8 cellular contexts compared by ENCODE assay signal in genomic region chr11:27362749-27363575, GRCh38. TPM values are rescaled to one million over a fixed set of nuclear protein-coding genes. Genes with fewer than 3 reads are reported as not detected.
DNase-seq lines count a peak whose midpoint lies in the region; ATAC-seq, FAIRE-seq and TF ChIP-seq lines count a peak whose summit lies in the region.

TSS of gene CCDC34 (minus strand) at chr11:27363215. CDS start at chr11:27363194, 21 bp downstream.

- peak in 1 of 2 donors; percentile 17 for TF ChIP-seq POLR2A in uterus (IDR thresholded peaks at IDR 0.05)

- H3K9me3 ChIP-seq in right cardiac atrium (ENCODE audit: control insufficient read depth, low read length) (no peaks in the 10 kb centered on the region), uterus (no peaks in the 10 kb centered on the region)

- H3K4me3 ChIP-seq in right cardiac atrium (ENCODE audit: low read length) (peak within 1 kb of the TSS; percentile 40), uterus (peak within 1 kb of the TSS; percentile 61 to 67)

- peak; percentile 100 for ATAC-seq in HG02970 (IDR thresholded peaks at IDR 0.05; ENCODE audit: low FRiP score, unreplicated experiment)
- ATAC-seq in right cardiac atrium: peak; percentile 99 to 100

- no peaks in the 10 kb centered on the region for H3K27me3 ChIP-seq in right cardiac atrium (ENCODE audit: control insufficient read depth, insufficient read depth)
- no peaks in the 10 kb centered on the region for H3K27me3 ChIP-seq in uterus

- FAIRE-seq in GM18507 (lab: Jason Lieb, UNC): peak; percentile 87

- no peaks in the 10 kb centered on the region for H3K36me3 ChIP-seq in uterus

- intact Hi-C loops in T-helper 2 cell treated with Interferon-gamma antibody and Interleukin-4, amounts not matched to agents 100 ng/mL and 5 ng/mL, for 36 hours (cut with micrococcal nuclease): loop anchor here (1.0 to 5.0 kb wide), 3 partner anchors 109 to 744 kb away; partner anchors contain the start of genes KIF18A, LGR4, LIN7C and METTL15
- intact Hi-C loops in right cardiac atrium (cut with DNase I): no loop called here
- intact Hi-C loops in uterus (cut with DNase I; ENCODE audit: low total_unique reads): no loop called here

- H3K4me1 ChIP-seq in right cardiac atrium (ENCODE audit: control insufficient read depth, insufficient read depth, low read length) (no peaks in the 10 kb centered on the region), uterus (no peaks in the 10 kb centered on the region)

- under 1% methylated on average over 57 of the region's 57 CpGs for WGBS in right cardiac atrium

- no peak within 1 kb of the TSS for H3K27ac ChIP-seq in right cardiac atrium (ENCODE audit: low read length)
- peak within 1 kb of the TSS; percentile 64 for H3K27ac ChIP-seq in uterus

- peak; percentile 93 for DNase-seq in GM18507 (ENCODE audit: extremely low spot score, insufficient read length, low read depth)
- DNase-seq in NCI-H187 (lab: John Stamatoyannopoulos, UW): peak; percentile 90 to 95
- peak in 57 of 58 donors; percentile 32 to 91 (median 75) for DNase-seq in anterior cingulate cortex (lab: John Stamatoyannopoulos, UW)
- peak; percentile 94 to 97 (median 97) for DNase-seq in right cardiac atrium
- peak; percentile 74 for DNase-seq in pulmonary artery endothelial cell (ENCODE audit: low read depth, low spot score)
- peak; percentile 85 to 88 for DNase-seq in uterus

- peak in 1 of 4 experiments; percentile 14 for TF ChIP-seq CTCF in uterus (IDR thresholded peaks at IDR 0.05)

RNA-seq across cellular contexts. Expression of gene CCDC34, which starts in this region (rescaled TPM):
- 13.0 and 13.5 TPM in 2 replicates for total RNA-seq in T-helper 2 cell treated with Interferon-gamma antibody and Interleukin-4, amounts not matched to agents 100 ng/mL and 5 ng/mL, for 36 hours
- 1 to 10 TPM; 3.3 to 4.4 (median 4.1) TPM for total RNA-seq in right cardiac atrium
- polyA plus RNA-seq in right cardiac atrium: 2.1 TPM
- total RNA-seq in pulmonary artery endothelial cell: 4.6 and 6.9 TPM in 2 replicates
- 1 to 10 TPM in 2 of 4 donors, under 1 TPM in 1, not detected in 1; 0.26 to 8.2 (median 2.7) TPM for total RNA-seq in uterus
